Comparison of ENCODE assay signal across 21 cellular contexts in genomic region chr18:53950545-53950944, GRCh38.
DNase-seq lines count a peak whose midpoint lies in the region; ATAC-seq, FAIRE-seq and TF ChIP-seq lines count a peak whose summit lies in the region.
"Had no signal": no experiment of that assay in that cellular context is flagged by ENCODE, and none has a peak within 500 bp of the region (broad histone marks: within the 10 kb centered on the region; RNA-seq: fewer than 3 reads in every experiment).

No MANE protein-coding gene starts in this region.

- peak; percentile 47 for FAIRE-seq in bronchial epithelial cell (lab: Jason Lieb, UNC)
- FAIRE-seq: A549 had no signal

- no peaks in the 10 kb centered on the region for H3K9me3 ChIP-seq in upper lobe of right lung
- H3K9me3 ChIP-seq: A549; BLaER1 treated with 17β-estradiol and CSF1 and Interleukin-3, amounts not matched to agents 10 nM and 100 nM; Peyer's patch; SK-N-SH had no signal

- ATAC-seq in upper lobe of right lung (peak; percentile 45), HG03108 (IDR thresholded peaks at IDR 0.05; ENCODE audit: unreplicated experiment) (no peak)
- ATAC-seq: A549, HCT116, Right ventricle myocardium inferior, T-cell had no signal

- intact Hi-C loops in upper lobe of right lung (cut with DNase I), result no loop called here

- H3K36me3 ChIP-seq in bronchial epithelial cell (ENCODE audit: control insufficient read depth, insufficient read depth, low read length) (no peaks in the 10 kb centered on the region), upper lobe of right lung (no peaks in the 10 kb centered on the region)
- H3K36me3 ChIP-seq: BLaER1 treated with 17β-estradiol and CSF1 and Interleukin-3, amounts not matched to agents 10 nM and 100 nM; Peyer's patch had no signal

- DNase-seq in SIG-M5 treated with dmso at 0.1 percent for 504 hours (lab: John Stamatoyannopoulos, UW; ENCODE audit: unreplicated experiment), result peak; percentile 1
- no peak for DNase-seq in SIG-M5 (lab: John Stamatoyannopoulos, UW)
- no peak for DNase-seq in LNCaP clone FGC (ENCODE audit: low read depth)
- no peak for DNase-seq in bronchial epithelial cell (ENCODE audit: low read depth)
- no peak for DNase-seq in upper lobe of right lung
- DNase-seq in foreskin fibroblast, result no peak
- DNase-seq: CD8-positive, alpha-beta memory T cell; GDM1; NCI-H1092 treated with DMSO at 0.1 percent for 48 hours; NCI-H146; NCI-H2081; NCI-H446 treated with DMSO at 0.1 percent for 48 hours; NCI-H748 treated with DMSO at 0.1 percent for 48 hours; Peyer's patch; SK-N-SH; T-cell had no signal

- peak; percentile 35 for TF ChIP-seq CTCF in LNCaP clone FGC (IDR thresholded peaks at IDR 0.05; ENCODE audit: control insufficient read depth, extremely low read depth, insufficient read depth)
- TF ChIP-seq CTCF in bronchial epithelial cell (IDR thresholded peaks at IDR 0.05; ENCODE audit: insufficient read depth, low read length, severe bottlenecking), result peak; percentile 5
- no peak for TF ChIP-seq CTCF in upper lobe of right lung (IDR thresholded peaks at IDR 0.05)
- no peak for TF ChIP-seq CTCF in foreskin fibroblast (IDR thresholded peaks at IDR 0.05; ENCODE audit: low read depth, low read length)

- no peak overlapping the region for H3K27ac ChIP-seq in upper lobe of right lung
- H3K27ac ChIP-seq: A549; BLaER1 treated with 17β-estradiol and CSF1 and Interleukin-3, amounts not matched to agents 10 nM and 100 nM; Peyer's patch had no signal

- H3K4me1 ChIP-seq in upper lobe of right lung, result no peaks in the 10 kb centered on the region
- H3K4me1 ChIP-seq: A549; BLaER1 treated with 17β-estradiol and CSF1 and Interleukin-3, amounts not matched to agents 10 nM and 100 nM; Peyer's patch had no signal

- H3K27me3 ChIP-seq in bronchial epithelial cell (ENCODE audit: control insufficient read depth, insufficient read depth, low read length), result no peaks in the 10 kb centered on the region
- no peaks in the 10 kb centered on the region for H3K27me3 ChIP-seq in upper lobe of right lung
- H3K27me3 ChIP-seq: BLaER1 treated with 17β-estradiol and CSF1 and Interleukin-3, amounts not matched to agents 10 nM and 100 nM; Peyer's patch had no signal

- H3K4me3 ChIP-seq in LNCaP clone FGC (ENCODE audit: low read depth, low read length) (no peak overlapping the region), bronchial epithelial cell (ENCODE audit: low read depth, low read length) (no peak overlapping the region), upper lobe of right lung (no peak overlapping the region), foreskin fibroblast (ENCODE audit: low read depth in 1 of 2, low read length in 2 of 2) (no peak overlapping the region)
- H3K4me3 ChIP-seq: A549; BLaER1 treated with 17β-estradiol and CSF1 and Interleukin-3, amounts not matched to agents 10 nM and 100 nM; Peyer's patch had no signal

Comparison
In these comparisons a context has a peak if more than half of its experiments do, and no peak if none do; other contexts are left out.
1. CTCF ChIP-seq: peak in LNCaP clone FGC (single experiment) and bronchial epithelial cell (single experiment); none in upper lobe of right lung (single experiment) and foreskin fibroblast (single experiment).